ENCODE assay signal across 1 cellular context in the genomic region with DNA sequence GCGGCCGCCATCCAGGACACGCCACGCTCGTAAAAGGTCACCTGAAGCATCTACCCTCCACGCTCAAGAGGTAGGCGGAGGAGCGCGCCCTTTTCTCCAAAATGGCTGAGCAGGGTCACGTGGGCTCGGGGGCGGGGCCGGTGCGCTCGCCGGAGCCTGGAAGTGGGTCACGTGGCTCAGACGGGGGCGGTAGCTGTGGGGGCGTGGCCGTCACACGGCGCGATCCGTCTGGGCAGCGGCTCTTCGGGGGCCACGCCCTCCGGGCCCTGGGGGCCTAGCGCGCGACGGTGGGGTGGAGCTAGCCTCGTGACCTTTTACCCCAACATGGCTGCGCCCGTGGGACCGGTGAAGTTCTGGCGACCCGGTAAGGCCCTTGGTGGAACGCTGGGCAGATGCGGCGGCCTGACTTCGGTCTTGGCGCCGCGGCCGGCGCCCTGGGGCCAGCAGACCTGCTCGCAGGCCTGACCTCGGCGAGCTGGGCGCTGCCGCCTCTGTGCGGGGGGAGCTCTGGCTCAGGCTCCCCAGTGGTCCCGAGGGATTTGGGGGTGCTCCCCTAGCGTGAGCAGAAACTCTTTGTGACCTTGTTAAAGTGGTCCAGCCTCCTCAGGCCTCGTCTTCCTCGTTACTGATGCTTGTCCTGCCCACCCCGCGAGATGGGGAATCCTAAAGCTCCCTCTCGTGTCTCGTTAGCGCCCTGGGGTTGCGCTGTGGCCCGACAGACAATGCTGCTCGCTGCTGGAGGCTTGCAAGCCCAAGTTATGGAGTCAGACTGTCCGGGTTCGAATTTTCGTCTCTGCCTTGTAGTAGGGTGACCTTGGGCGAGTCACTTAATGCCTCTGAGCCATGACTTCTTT.
TF ChIP-seq lines count a peak whose summit lies in the region.

A gene with protein sequence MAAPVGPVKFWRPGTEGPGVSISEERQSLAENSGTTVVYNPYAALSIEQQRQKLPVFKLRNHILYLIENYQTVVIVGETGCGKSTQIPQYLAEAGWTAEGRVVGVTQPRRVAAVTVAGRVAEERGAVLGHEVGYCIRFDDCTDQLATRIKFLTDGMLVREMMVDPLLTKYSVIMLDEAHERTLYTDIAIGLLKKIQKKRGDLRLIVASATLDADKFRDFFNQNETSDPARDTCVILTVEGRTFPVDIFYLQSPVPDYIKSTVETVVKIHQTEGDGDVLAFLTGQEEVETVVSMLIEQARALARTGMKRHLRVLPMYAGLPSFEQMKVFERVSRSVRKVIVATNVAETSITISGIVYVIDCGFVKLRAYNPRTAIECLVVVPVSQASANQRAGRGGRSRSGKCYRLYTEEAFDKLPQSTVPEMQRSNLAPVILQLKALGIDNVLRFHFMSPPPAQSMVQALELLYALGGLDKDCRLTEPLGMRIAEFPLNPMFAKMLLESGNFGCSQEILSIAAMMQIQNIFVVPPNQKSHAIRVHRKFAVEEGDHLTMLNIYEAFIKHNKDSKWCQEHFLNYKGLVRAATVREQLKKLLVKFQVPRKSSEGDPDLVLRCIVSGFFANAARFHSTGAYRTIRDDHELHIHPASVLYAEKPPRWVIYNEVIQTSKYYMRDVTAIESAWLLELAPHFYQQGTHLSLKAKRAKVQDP (plus strand): TSS at position 301 of the 854 bp plus-strand sequence. CDS start 24 bp downstream, at position 325.

TF ChIP-seq in K562, 482 proteins besides CTCF, POLR2A, EP300 and RAD21 (continued from another document and continues in another):
- TF ChIP-seq SMAD1 (IDR thresholded peaks at IDR 0.05; ENCODE audit: low read depth, low read length, partially characterized antibody) = no peak
- 0 out of 2 replicates have a peak, but pooled peaks have one; percentile 43 for TF ChIP-seq SMAD4 (CRISPR knock-in tag; conservative IDR thresholded peaks at IDR 0.05)
- TF ChIP-seq MAZ (CRISPR knock-in tag; conservative IDR thresholded peaks at IDR 0.05 in 1 of 2, IDR thresholded peaks at IDR 0.05 in 1 of 2) = peak; percentile 94 to 98
- TF ChIP-seq ZNF165 (CRISPR knock-in tag; IDR thresholded peaks at IDR 0.05; ENCODE audit: borderline replicate concordance) = no peak
- no peak for TF ChIP-seq ZNF561 (CRISPR knock-in tag; conservative IDR thresholded peaks at IDR 0.05)
- TF ChIP-seq KLF1 (tag; IDR thresholded peaks at IDR 0.05) = peak; percentile 72; the same call in 1 of the 2 replicates
- TF ChIP-seq ZNF146 (CRISPR knock-in tag; IDR thresholded peaks at IDR 0.05; ENCODE audit: unreplicated experiment) = no peak
- peak; percentile 76; the same call in 1 of the 2 replicates for TF ChIP-seq GTF2F1 (IDR thresholded peaks at IDR 0.05; ENCODE audit: low read depth, low read length)
- TF ChIP-seq TBL1XR1 (IDR thresholded peaks at IDR 0.05; ENCODE audit: low read length in 2 of 2) = peak in 1 of 2 experiments; percentile 48; a peak in 1 of 4 replicates
- no peak for TF ChIP-seq POLR3A (IDR thresholded peaks at IDR 0.05; ENCODE audit: borderline replicate concordance, extremely low read depth, insufficient read depth, insufficient read length)
- no peak for TF ChIP-seq HNRNPUL1 (IDR thresholded peaks at IDR 0.05; ENCODE audit: low read length)
- TF ChIP-seq KLF13 (tag; IDR thresholded peaks at IDR 0.05; ENCODE audit: borderline replicate concordance, low read depth) = peak; percentile 97
- TF ChIP-seq, protein P1, sequence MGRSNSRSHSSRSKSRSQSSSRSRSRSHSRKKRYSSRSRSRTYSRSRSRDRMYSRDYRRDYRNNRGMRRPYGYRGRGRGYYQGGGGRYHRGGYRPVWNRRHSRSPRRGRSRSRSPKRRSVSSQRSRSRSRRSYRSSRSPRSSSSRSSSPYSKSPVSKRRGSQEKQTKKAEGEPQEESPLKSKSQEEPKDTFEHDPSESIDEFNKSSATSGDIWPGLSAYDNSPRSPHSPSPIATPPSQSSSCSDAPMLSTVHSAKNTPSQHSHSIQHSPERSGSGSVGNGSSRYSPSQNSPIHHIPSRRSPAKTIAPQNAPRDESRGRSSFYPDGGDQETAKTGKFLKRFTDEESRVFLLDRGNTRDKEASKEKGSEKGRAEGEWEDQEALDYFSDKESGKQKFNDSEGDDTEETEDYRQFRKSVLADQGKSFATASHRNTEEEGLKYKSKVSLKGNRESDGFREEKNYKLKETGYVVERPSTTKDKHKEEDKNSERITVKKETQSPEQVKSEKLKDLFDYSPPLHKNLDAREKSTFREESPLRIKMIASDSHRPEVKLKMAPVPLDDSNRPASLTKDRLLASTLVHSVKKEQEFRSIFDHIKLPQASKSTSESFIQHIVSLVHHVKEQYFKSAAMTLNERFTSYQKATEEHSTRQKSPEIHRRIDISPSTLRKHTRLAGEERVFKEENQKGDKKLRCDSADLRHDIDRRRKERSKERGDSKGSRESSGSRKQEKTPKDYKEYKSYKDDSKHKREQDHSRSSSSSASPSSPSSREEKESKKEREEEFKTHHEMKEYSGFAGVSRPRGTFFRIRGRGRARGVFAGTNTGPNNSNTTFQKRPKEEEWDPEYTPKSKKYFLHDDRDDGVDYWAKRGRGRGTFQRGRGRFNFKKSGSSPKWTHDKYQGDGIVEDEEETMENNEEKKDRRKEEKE (IDR thresholded peaks at IDR 0.05; ENCODE audit: borderline replicate concordance in 1 of 2, control insufficient read depth in 1 of 2, low read depth in 2 of 2, low read length in 1 of 2) = no peak
- no peak for TF ChIP-seq HOXB6 (CRISPR knock-in tag; IDR thresholded peaks at IDR 0.05; ENCODE audit: borderline replicate concordance)
- TF ChIP-seq, protein P2, sequence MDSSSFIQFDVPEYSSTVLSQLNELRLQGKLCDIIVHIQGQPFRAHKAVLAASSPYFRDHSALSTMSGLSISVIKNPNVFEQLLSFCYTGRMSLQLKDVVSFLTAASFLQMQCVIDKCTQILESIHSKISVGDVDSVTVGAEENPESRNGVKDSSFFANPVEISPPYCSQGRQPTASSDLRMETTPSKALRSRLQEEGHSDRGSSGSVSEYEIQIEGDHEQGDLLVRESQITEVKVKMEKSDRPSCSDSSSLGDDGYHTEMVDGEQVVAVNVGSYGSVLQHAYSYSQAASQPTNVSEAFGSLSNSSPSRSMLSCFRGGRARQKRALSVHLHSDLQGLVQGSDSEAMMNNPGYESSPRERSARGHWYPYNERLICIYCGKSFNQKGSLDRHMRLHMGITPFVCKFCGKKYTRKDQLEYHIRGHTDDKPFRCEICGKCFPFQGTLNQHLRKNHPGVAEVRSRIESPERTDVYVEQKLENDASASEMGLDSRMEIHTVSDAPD (CRISPR knock-in tag; IDR thresholded peaks at IDR 0.05) = no peak
- TF ChIP-seq TFAM (CRISPR knock-in tag; conservative IDR thresholded peaks at IDR 0.05) = no peak
- TF ChIP-seq ILF3 (IDR thresholded peaks at IDR 0.05; ENCODE audit: borderline replicate concordance) = no peak
- no peak for TF ChIP-seq ZNF696 (CRISPR knock-in tag; conservative IDR thresholded peaks at IDR 0.05)
- TF ChIP-seq ZNF717 (CRISPR knock-in tag; IDR thresholded peaks at IDR 0.05) = no peak
- peak; percentile 95 for TF ChIP-seq E2F3 (CRISPR knock-in tag; IDR thresholded peaks at IDR 0.05)
- TF ChIP-seq ADNP (tag; IDR thresholded peaks at IDR 0.05) = no peak
- TF ChIP-seq NFXL1 (CRISPR knock-in tag; IDR thresholded peaks at IDR 0.05) = no peak
- TF ChIP-seq, protein P3, sequence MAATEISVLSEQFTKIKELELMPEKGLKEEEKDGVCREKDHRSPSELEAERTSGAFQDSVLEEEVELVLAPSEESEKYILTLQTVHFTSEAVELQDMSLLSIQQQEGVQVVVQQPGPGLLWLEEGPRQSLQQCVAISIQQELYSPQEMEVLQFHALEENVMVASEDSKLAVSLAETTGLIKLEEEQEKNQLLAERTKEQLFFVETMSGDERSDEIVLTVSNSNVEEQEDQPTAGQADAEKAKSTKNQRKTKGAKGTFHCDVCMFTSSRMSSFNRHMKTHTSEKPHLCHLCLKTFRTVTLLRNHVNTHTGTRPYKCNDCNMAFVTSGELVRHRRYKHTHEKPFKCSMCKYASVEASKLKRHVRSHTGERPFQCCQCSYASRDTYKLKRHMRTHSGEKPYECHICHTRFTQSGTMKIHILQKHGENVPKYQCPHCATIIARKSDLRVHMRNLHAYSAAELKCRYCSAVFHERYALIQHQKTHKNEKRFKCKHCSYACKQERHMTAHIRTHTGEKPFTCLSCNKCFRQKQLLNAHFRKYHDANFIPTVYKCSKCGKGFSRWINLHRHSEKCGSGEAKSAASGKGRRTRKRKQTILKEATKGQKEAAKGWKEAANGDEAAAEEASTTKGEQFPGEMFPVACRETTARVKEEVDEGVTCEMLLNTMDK (IDR thresholded peaks at IDR 0.05; ENCODE audit: borderline replicate concordance, insufficient read depth, low read depth, low read length, poor library complexity, severe bottlenecking) = peak; percentile 83
- TF ChIP-seq RBFOX2 (IDR thresholded peaks at IDR 0.05; ENCODE audit: low read depth, low read length) = peak; percentile 94
- TF ChIP-seq, protein P4, sequence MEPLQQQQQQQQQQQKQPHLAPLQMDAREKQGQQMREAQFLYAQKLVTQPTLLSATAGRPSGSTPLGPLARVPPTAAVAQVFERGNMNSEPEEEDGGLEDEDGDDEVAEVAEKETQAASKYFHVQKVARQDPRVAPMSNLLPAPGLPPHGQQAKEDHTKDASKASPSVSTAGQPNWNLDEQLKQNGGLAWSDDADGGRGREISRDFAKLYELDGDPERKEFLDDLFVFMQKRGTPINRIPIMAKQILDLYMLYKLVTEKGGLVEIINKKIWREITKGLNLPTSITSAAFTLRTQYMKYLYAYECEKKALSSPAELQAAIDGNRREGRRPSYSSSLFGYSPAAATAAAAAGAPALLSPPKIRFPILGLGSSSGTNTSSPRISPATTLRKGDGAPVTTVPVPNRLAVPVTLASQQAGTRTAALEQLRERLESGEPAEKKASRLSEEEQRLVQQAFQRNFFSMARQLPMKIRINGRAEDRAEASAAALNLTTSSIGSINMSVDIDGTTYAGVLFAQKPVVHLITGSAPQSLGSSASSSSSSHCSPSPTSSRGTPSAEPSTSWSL (CRISPR knock-in tag; IDR thresholded peaks at IDR 0.05; ENCODE audit: borderline replicate concordance) = no peak
- TF ChIP-seq, protein P5, sequence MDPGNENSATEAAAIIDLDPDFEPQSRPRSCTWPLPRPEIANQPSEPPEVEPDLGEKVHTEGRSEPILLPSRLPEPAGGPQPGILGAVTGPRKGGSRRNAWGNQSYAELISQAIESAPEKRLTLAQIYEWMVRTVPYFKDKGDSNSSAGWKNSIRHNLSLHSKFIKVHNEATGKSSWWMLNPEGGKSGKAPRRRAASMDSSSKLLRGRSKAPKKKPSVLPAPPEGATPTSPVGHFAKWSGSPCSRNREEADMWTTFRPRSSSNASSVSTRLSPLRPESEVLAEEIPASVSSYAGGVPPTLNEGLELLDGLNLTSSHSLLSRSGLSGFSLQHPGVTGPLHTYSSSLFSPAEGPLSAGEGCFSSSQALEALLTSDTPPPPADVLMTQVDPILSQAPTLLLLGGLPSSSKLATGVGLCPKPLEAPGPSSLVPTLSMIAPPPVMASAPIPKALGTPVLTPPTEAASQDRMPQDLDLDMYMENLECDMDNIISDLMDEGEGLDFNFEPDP (CRISPR knock-in tag; IDR thresholded peaks at IDR 0.05) = no peak
- TF ChIP-seq FOS (IDR thresholded peaks at IDR 0.05; ENCODE audit: extremely low read depth, insufficient read length) = peak; percentile 63
- TF ChIP-seq TOE1 (IDR thresholded peaks at IDR 0.05; ENCODE audit: borderline replicate concordance) = peak; percentile 99
- no peak for TF ChIP-seq TOE1 (CRISPR knock-in tag; IDR thresholded peaks at IDR 0.05; ENCODE audit: borderline replicate concordance, low read depth)
- TF ChIP-seq YBX1 (IDR thresholded peaks at IDR 0.05) = no peak
- peak; percentile 95 for TF ChIP-seq EP400 (IDR thresholded peaks at IDR 0.05)
- no peak for TF ChIP-seq NFE2L1 (tag; IDR thresholded peaks at IDR 0.05; ENCODE audit: borderline replicate concordance, low read depth)
- TF ChIP-seq ZNF12 (CRISPR knock-in tag; IDR thresholded peaks at IDR 0.05) = no peak
- no peak for TF ChIP-seq BMI1 (IDR thresholded peaks at IDR 0.05; ENCODE audit: low read length)
- TF ChIP-seq BACH1 (tag; IDR thresholded peaks at IDR 0.05) = no peak
- TF ChIP-seq ZBTB8A (IDR thresholded peaks at IDR 0.05; ENCODE audit: partially characterized antibody) = no peak
- TF ChIP-seq, protein P6, sequence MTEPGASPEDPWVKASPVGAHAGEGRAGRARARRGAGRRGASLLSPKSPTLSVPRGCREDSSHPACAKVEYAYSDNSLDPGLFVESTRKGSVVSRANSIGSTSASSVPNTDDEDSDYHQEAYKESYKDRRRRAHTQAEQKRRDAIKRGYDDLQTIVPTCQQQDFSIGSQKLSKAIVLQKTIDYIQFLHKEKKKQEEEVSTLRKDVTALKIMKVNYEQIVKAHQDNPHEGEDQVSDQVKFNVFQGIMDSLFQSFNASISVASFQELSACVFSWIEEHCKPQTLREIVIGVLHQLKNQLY (CRISPR knock-in tag; conservative IDR thresholded peaks at IDR 0.05) = no peak
- TF ChIP-seq, protein P7, sequence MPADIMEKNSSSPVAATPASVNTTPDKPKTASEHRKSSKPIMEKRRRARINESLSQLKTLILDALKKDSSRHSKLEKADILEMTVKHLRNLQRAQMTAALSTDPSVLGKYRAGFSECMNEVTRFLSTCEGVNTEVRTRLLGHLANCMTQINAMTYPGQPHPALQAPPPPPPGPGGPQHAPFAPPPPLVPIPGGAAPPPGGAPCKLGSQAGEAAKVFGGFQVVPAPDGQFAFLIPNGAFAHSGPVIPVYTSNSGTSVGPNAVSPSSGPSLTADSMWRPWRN (IDR thresholded peaks at IDR 0.05; ENCODE audit: low read depth) = no peak
- no peak for TF ChIP-seq TAL1 (IDR thresholded peaks at IDR 0.05)
- TF ChIP-seq, protein P8, sequence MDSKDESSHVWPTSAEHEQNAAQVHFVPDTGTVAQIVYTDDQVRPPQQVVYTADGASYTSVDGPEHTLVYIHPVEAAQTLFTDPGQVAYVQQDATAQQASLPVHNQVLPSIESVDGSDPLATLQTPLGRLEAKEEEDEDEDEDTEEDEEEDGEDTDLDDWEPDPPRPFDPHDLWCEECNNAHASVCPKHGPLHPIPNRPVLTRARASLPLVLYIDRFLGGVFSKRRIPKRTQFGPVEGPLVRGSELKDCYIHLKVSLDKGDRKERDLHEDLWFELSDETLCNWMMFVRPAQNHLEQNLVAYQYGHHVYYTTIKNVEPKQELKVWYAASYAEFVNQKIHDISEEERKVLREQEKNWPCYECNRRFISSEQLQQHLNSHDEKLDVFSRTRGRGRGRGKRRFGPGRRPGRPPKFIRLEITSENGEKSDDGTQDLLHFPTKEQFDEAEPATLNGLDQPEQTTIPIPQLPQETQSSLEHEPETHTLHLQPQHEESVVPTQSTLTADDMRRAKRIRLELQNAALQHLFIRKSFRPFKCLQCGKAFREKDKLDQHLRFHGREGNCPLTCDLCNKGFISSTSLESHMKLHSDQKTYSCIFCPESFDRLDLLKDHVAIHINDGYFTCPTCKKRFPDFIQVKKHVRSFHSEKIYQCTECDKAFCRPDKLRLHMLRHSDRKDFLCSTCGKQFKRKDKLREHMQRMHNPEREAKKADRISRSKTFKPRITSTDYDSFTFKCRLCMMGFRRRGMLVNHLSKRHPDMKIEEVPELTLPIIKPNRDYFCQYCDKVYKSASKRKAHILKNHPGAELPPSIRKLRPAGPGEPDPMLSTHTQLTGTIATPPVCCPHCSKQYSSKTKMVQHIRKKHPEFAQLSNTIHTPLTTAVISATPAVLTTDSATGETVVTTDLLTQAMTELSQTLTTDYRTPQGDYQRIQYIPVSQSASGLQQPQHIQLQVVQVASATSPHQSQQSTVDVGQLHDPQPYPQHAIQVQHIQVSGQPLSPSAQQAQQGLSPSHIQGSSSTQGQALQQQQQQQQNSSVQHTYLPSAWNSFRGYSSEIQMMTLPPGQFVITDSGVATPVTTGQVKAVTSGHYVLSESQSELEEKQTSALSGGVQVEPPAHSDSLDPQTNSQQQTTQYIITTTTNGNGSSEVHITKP (IDR thresholded peaks at IDR 0.05; ENCODE audit: partially characterized antibody) = peak; percentile 40
- peak; percentile 86 for TF ChIP-seq ESRRA (IDR thresholded peaks at IDR 0.05; ENCODE audit: borderline replicate concordance, low read depth)
- no peak for TF ChIP-seq HNRNPLL (IDR thresholded peaks at IDR 0.05; ENCODE audit: low read depth, low read length, poor library complexity, severe bottlenecking)
- no peak for TF ChIP-seq ZNF23 (CRISPR knock-in tag; IDR thresholded peaks at IDR 0.05)
- no peak for TF ChIP-seq ZNF644 (tag; IDR thresholded peaks at IDR 0.05; ENCODE audit: low read depth)
- no peak for TF ChIP-seq WHSC1 (IDR thresholded peaks at IDR 0.05; ENCODE audit: low read length)
